ENCODE assay signal across 8 cellular contexts in genomic region chr10:89466599-89467035, GRCh38. TPM values are rescaled to one million over a fixed set of nuclear protein-coding genes. Genes with fewer than 3 reads are reported as not detected.
DNase-seq lines count a peak whose midpoint lies in the region; ATAC-seq, FAIRE-seq and TF ChIP-seq lines count a peak whose summit lies in the region.

No MANE protein-coding gene starts in this region.

- H3K79me2 ChIP-seq in OCI-LY3 (ENCODE audit: low read length) = no peaks in the 10 kb centered on the region

- no peaks in the 10 kb centered on the region for H3K4me1 ChIP-seq in OCI-LY3 (ENCODE audit: low read length)
- peaks cover 5 to 6% of the 10 kb centered on the region in 2 donors for H3K4me1 ChIP-seq in small intestine (ENCODE audit: control insufficient read depth in 2 of 2, insufficient read depth in 1 of 2, low read depth in 1 of 2, low read length in 1 of 2)

- WGBS in small intestine, 3 donors = 7 to 33% (median 16%) methylated on average over 3 of the region's 3 CpGs

- no peak for ATAC-seq in GM21576 (IDR thresholded peaks at IDR 0.05; ENCODE audit: unreplicated experiment)
- ATAC-seq in HG03342 (IDR thresholded peaks at IDR 0.05; ENCODE audit: unreplicated experiment) = no peak
- ATAC-seq in HG02798 (IDR thresholded peaks at IDR 0.05; ENCODE audit: poor library complexity, unreplicated experiment) = no peak

- H3K9ac ChIP-seq in OCI-LY3 (ENCODE audit: low read length) = no peak overlapping the region

- H3K36me3 ChIP-seq in OCI-LY3 (replicated peaks; ENCODE audit: low read depth, low read length) (no peaks in the 10 kb centered on the region), small intestine (ENCODE audit: control insufficient read depth in 2 of 2, insufficient read depth in 2 of 2, low read length in 2 of 2) (no peaks in the 10 kb centered on the region)

- no peaks in the 10 kb centered on the region for H3K9me3 ChIP-seq in OCI-LY3 (ENCODE audit: insufficient read depth, low read length)
- no peaks in the 10 kb centered on the region for H3K9me3 ChIP-seq in small intestine (ENCODE audit: control insufficient read depth, low read depth)

- TF ChIP-seq CTCF in OCI-LY3 (IDR thresholded peaks at IDR 0.05; ENCODE audit: low read depth, low read length) (peak; percentile 57), fibroblast of mammary gland (conservative IDR thresholded peaks at IDR 0.05; ENCODE audit: control insufficient read depth, insufficient read depth, low read depth, low read length) (peak; percentile 63)

- no peak overlapping the region for H2AFZ ChIP-seq in OCI-LY3 (ENCODE audit: low read depth, low read length)

- no peak for FAIRE-seq in small intestine (lab: Jason Lieb, UNC)

- H3K27ac ChIP-seq in OCI-LY3 (ENCODE audit: low read length) (no peak overlapping the region), small intestine (ENCODE audit: low read depth in 1 of 2, low read length in 1 of 2) (no peak overlapping the region)

- H3K4me3 ChIP-seq in OCI-LY3 (ENCODE audit: low read length) (no peak overlapping the region), fibroblast of mammary gland (ENCODE audit: control insufficient read depth, low read depth, low read length) (no peak overlapping the region), small intestine (ENCODE audit: low read depth in 1 of 2, low read length in 2 of 2) (no peak overlapping the region)

- DNase-seq in H4 (ENCODE audit: low spot score) (peak; percentile 46), fibroblast of mammary gland (ENCODE audit: low read depth) (peak; percentile 62), small intestine (peak; percentile 22)
- DNase-seq in activated CD4-positive, alpha-beta T cell treated with anti-CD3 and anti-CD28 coated beads, Interleukin-2, amount 50 U/mL, for 4 hours = no peak

- H3K4me2 ChIP-seq in OCI-LY3 (ENCODE audit: low read length) = no peak overlapping the region

- no peaks in the 10 kb centered on the region for H4K20me1 ChIP-seq in OCI-LY3 (ENCODE audit: insufficient read depth, low read length)

- H3K27me3 ChIP-seq in OCI-LY3 (ENCODE audit: low read depth, low read length) (no peaks in the 10 kb centered on the region), small intestine (ENCODE audit: control insufficient read depth in 2 of 2, insufficient read depth in 2 of 2, low read length in 2 of 2) (no peaks in the 10 kb centered on the region)

RNA-seq across cellular contexts. Expression of gene IFIT5, which starts 52.2 kb away (rescaled TPM):
- total RNA-seq in H4 (2014; rRNA removed; shearing (Covaris generic)) = 34.9 and 41.6 TPM in 2 replicates
- 1 to 10 TPM; 4.5 to 8.8 (median 7.0) TPM for polyA plus RNA-seq in small intestine

Comparison
In these comparisons a context has a peak if more than half of its experiments do, and no peak if none do; other contexts are left out.
1. DNase-seq: peak in H4 (single experiment), fibroblast of mammary gland (single experiment) and small intestine (single experiment); none in activated CD4-positive, alpha-beta T cell treated with anti-CD3 and anti-CD28 coated beads, Interleukin-2, amount 50 U/mL, for 4 hours (0 of 2).